1 cellular context compared by ENCODE assay signal in genomic region chr20:11813106-11813890, GRCh38.
TF ChIP-seq lines count a peak whose summit lies in the region.

No MANE protein-coding gene starts in this region.

TF ChIP-seq in IMR-90, 13 proteins besides CTCF, POLR2A, EP300 and RAD21 (continued from another document):
- TF ChIP-seq, protein P1, sequence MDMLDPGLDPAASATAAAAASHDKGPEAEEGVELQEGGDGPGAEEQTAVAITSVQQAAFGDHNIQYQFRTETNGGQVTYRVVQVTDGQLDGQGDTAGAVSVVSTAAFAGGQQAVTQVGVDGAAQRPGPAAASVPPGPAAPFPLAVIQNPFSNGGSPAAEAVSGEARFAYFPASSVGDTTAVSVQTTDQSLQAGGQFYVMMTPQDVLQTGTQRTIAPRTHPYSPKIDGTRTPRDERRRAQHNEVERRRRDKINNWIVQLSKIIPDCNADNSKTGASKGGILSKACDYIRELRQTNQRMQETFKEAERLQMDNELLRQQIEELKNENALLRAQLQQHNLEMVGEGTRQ (IDR thresholded peaks at IDR 0.05; ENCODE audit: low read depth, low read length): no peak
- TF ChIP-seq CHD1 (IDR thresholded peaks at IDR 0.05; ENCODE audit: low read depth, low read length) (no peak), RFX5 (IDR thresholded peaks at IDR 0.05; ENCODE audit: low read depth, low read length) (no peak), NFE2L2 (IDR thresholded peaks at IDR 0.05; ENCODE audit: low read depth, low read length) (no peak), ELK1 (IDR thresholded peaks at IDR 0.05; ENCODE audit: borderline replicate concordance, low read depth, low read length) (no peak), MXI1 (IDR thresholded peaks at IDR 0.05; ENCODE audit: borderline replicate concordance, low read depth, low read length) (no peak), BHLHE40 (IDR thresholded peaks at IDR 0.05; ENCODE audit: low read depth, low read length) (no peak), FOS (IDR thresholded peaks at IDR 0.05; ENCODE audit: low read depth, low read length) (no peak), MAFK (IDR thresholded peaks at IDR 0.05; ENCODE audit: low read depth, low read length) (no peak)
TF ChIP-seq in IMR-90: peak in this region for 0.
